ENCODE assay signal across 9 cellular contexts in the genomic region with DNA sequence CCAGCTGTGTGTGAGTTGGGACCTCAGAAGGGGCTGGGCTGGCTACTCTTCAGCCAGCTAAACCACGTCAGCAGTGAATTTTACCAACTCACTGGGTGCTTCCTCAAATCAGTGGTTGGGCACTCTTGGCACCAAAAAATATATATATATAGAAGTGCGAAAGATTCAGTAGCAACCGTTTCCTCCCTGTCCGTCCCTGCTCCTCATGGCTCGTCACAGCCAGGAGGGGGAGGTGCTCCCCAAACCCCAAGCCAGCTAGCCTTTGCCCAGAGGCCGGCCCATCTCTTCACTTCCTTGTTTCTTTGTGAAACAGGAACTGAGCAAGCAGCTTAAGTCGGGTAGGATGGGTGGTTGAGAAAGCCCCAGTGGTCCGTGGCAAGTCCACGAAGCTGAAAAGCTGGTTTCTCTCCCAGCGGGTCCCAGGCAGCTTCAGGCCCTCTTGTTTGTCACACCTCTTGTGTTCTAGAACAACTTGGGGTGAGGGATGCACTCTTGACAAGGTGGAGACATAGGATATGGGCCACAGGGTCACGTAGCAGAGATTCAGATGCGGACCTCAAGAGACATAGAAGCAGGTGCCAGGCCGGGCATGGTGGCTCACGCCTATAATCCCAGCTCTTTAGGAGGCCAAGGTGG. TPM values are rescaled to one million over a fixed set of nuclear protein-coding genes. Genes with fewer than 3 reads are reported as not detected.
A peak's percentile ranks its signal among the peaks of the same experiment; 100 is the strongest.
DNase-seq lines count a peak whose midpoint lies in the region; ATAC-seq, FAIRE-seq and TF ChIP-seq lines count a peak whose summit lies in the region.
"Had no signal": no experiment of that assay in that cellular context is flagged by ENCODE, and none has a peak within 500 bp of the region (broad histone marks: within the 10 kb centered on the region; RNA-seq: fewer than 3 reads in every experiment).

No MANE protein-coding gene starts in this region.

- H3K27ac Mint-ChIP-seq in activated naive CD4-positive, alpha-beta T cell treated with anti-CD3 and anti-CD28 coated beads, Interleukin-2, amount 50 U/mL, for 24 hours: peak overlapping the region; percentile 89
- peak overlapping the region; percentile 90 to 96 (median 94) for H3K27ac Mint-ChIP-seq in naive thymus-derived CD8-positive, alpha-beta T cell

- POLR2A ChIA-PET in naive thymus-derived CD8-positive, alpha-beta T cell (lab: Charles Lee): interaction anchor here (0.7 to 18.2 kb wide), 5 partner anchors 9 to 71 kb away, joined by 4 to 382 read pairs (median 15); a partner anchor contains a TSS

- H3K36me3 Mint-ChIP-seq in activated naive CD4-positive, alpha-beta T cell treated with anti-CD3 and anti-CD28 coated beads, Interleukin-2, amount 50 U/mL, for 24 hours: peaks cover 2% of the 10 kb centered on the region
- H3K36me3 Mint-ChIP-seq in naive thymus-derived CD8-positive, alpha-beta T cell: no peaks in the 10 kb centered on the region

- no peaks in the 10 kb centered on the region for H3K9me3 Mint-ChIP-seq in activated naive CD4-positive, alpha-beta T cell treated with anti-CD3 and anti-CD28 coated beads, Interleukin-2, amount 50 U/mL, for 24 hours
- H3K9me3 Mint-ChIP-seq in naive thymus-derived CD8-positive, alpha-beta T cell: no peaks in the 10 kb centered on the region

- peak; percentile 47; the same call in 1 of the 2 replicates for TF ChIP-seq POLR2A in GM12892 (IDR thresholded peaks at IDR 0.05; ENCODE audit: low read depth, low read length)

- peak; percentile 98 for FAIRE-seq in GM12892 (lab: Jason Lieb, UNC)
- no peak for FAIRE-seq in urothelium cell line (lab: Jason Lieb, UNC)

- peaks cover 71% of the 10 kb centered on the region for H3K4me1 Mint-ChIP-seq in activated naive CD4-positive, alpha-beta T cell treated with anti-CD3 and anti-CD28 coated beads, Interleukin-2, amount 50 U/mL, for 24 hours
- peaks cover 21 to 92% (median 73%) of the 10 kb centered on the region in 4 donors for H3K4me1 Mint-ChIP-seq in naive thymus-derived CD8-positive, alpha-beta T cell

- H3K27me3 Mint-ChIP-seq in activated naive CD4-positive, alpha-beta T cell treated with anti-CD3 and anti-CD28 coated beads, Interleukin-2, amount 50 U/mL, for 24 hours: no peaks in the 10 kb centered on the region
- H3K27me3 Mint-ChIP-seq in naive thymus-derived CD8-positive, alpha-beta T cell: peaks cover 0 to 2% (median 0%) of the 10 kb centered on the region in 5 donors

- ATAC-seq in GM21423 (IDR thresholded peaks at IDR 0.05; ENCODE audit: unreplicated experiment) (peak; percentile 61), HG03575 (IDR thresholded peaks at IDR 0.05; ENCODE audit: extremely low read depth, insufficient number of reproducible peaks, low FRiP score, unreplicated experiment) (peak; percentile 63)
- ATAC-seq in naive thymus-derived CD8-positive, alpha-beta T cell: no peak

- peak; percentile 43 for DNase-seq in GM12892 (ENCODE audit: insufficient read length)
- peak in 2 of 10 donors; percentile 41 to 66 for DNase-seq in naive thymus-derived CD8-positive, alpha-beta T cell
- DNase-seq in GM03348 (ENCODE audit: low spot score): no peak
- no peak for DNase-seq in activated CD4-positive, CD25-positive, alpha-beta regulatory T cell treated with anti-CD3 and anti-CD28 coated beads, Interleukin-2, amount 50 U/mL, for 72 hours
- no peak for DNase-seq in urothelium cell line (ENCODE audit: low spot score)

- H3K4me3 Mint-ChIP-seq in activated naive CD4-positive, alpha-beta T cell treated with anti-CD3 and anti-CD28 coated beads, Interleukin-2, amount 50 U/mL, for 24 hours: no peak overlapping the region
- H3K4me3 Mint-ChIP-seq in naive thymus-derived CD8-positive, alpha-beta T cell: peak overlapping the region in 9 of 10 donors; percentile 18 to 77 (median 66)

RNA-seq across cellular contexts. Expression of a gene that starts 6.8 kb away (rescaled TPM):
- 72.6 TPM for polyA plus RNA-seq in GM12892 (2012; ENCODE audit: missing spikeins)
- total RNA-seq in naive thymus-derived CD8-positive, alpha-beta T cell: 100 to 1,000 TPM; 154 to 158 TPM
- polyA plus RNA-seq in naive thymus-derived CD8-positive, alpha-beta T cell: 100 to 1,000 TPM; 100 to 187 (median 115) TPM
- total RNA-seq: renal cortical epithelial cell had no signal

RNA-seq across cellular contexts. Expression of a gene that starts 34.1 kb away (rescaled TPM):
- polyA plus RNA-seq in GM12892 (2012; ENCODE audit: missing spikeins): not detected
- total RNA-seq in naive thymus-derived CD8-positive, alpha-beta T cell: not detected
- under 1 TPM in 2 of 3 donors, not detected in 1; 0.13 to 0.47 TPM for polyA plus RNA-seq in naive thymus-derived CD8-positive, alpha-beta T cell
- total RNA-seq: renal cortical epithelial cell had no signal

Comparison
In these comparisons a context has a peak if more than half of its experiments do, and no peak if none do; other contexts are left out.
1. ATAC-seq: peak in GM21423 (single experiment) and HG03575 (single experiment); none in naive thymus-derived CD8-positive, alpha-beta T cell (0 of 2).